ENCODE assay signal across 8 cellular contexts in the genomic region with DNA sequence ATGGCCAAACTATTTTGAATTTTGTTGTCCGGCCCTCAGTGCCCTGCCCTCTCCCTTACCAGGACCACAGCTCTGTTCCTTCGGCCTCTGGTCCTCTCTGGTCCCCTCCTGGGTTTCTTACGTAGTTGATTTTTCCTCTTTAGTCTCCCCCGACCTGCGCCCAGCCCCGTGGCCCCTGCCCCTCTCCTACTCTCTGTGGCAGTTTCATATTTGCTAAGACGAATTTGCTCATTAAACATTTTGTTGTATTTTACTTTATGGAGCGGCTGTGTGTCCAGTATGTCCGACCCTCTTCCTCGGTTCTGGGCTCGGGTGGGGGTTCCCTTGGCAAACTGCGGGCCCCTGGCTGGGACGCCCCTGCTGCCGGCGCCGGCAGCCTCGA. TPM values are rescaled to one million over a fixed set of nuclear protein-coding genes. Genes with fewer than 3 reads are reported as not detected.
DNase-seq lines count a peak whose midpoint lies in the region; ATAC-seq, FAIRE-seq and TF ChIP-seq lines count a peak whose summit lies in the region.

No MANE protein-coding gene starts in this region.

- no peak for FAIRE-seq in keratinocyte (lab: Jason Lieb, UNC)

- H3K9me3 ChIP-seq in keratinocyte (ENCODE audit: control insufficient read depth, low read depth, low read length) (no peaks in the 10 kb centered on the region), testis (no peaks in the 10 kb centered on the region)

- peaks cover 58% of the 10 kb centered on the region for H3K4me1 Mint-ChIP-seq in activated CD4-positive, alpha-beta T cell treated with anti-CD3 and anti-CD28 coated beads for 36 hours
- peaks cover 68% of the 10 kb centered on the region for H3K4me1 Mint-ChIP-seq in activated naive CD8-positive, alpha-beta T cell treated with anti-CD3 and anti-CD28 coated beads, Interleukin-2, amount 50 U/mL, for 24 hours

- TF ChIP-seq CTCF in keratinocyte (optimal IDR thresholded peaks at IDR 0.05 in 1 of 3, IDR thresholded peaks at IDR 0.05 in 1 of 3, conservative IDR thresholded peaks at IDR 0.05 in 1 of 3; ENCODE audit: extremely low read depth in 1 of 3, insufficient read depth in 2 of 3, low read length in 3 of 3), result no peak
- no peak for TF ChIP-seq CTCF in testis (IDR thresholded peaks at IDR 0.05)

- peak overlapping the region; percentile 72 for H3K27ac Mint-ChIP-seq in activated CD4-positive, alpha-beta T cell treated with anti-CD3 and anti-CD28 coated beads for 36 hours
- H3K27ac Mint-ChIP-seq in activated naive CD8-positive, alpha-beta T cell treated with anti-CD3 and anti-CD28 coated beads, Interleukin-2, amount 50 U/mL, for 24 hours, result peak overlapping the region; percentile 67

- H3K36me3 ChIP-seq in keratinocyte (ENCODE audit: control insufficient read depth in 2 of 2, extremely low read depth in 1 of 2, insufficient read depth in 2 of 2, low read length in 2 of 2) (peaks cover 29 to 31% of the 10 kb centered on the region in 2 experiments), testis (ENCODE audit: low read depth, missing control alignments) (no peaks in the 10 kb centered on the region)

- no peaks in the 10 kb centered on the region for H3K27me3 Mint-ChIP-seq in activated CD4-positive, alpha-beta T cell treated with anti-CD3 and anti-CD28 coated beads for 36 hours
- H3K27me3 Mint-ChIP-seq in activated naive CD8-positive, alpha-beta T cell treated with anti-CD3 and anti-CD28 coated beads, Interleukin-2, amount 50 U/mL, for 24 hours, result no peaks in the 10 kb centered on the region

- H3K4me3 ChIP-seq in keratinocyte (ENCODE audit: control insufficient read depth in 2 of 3, extremely low read depth in 1 of 3, insufficient read depth in 2 of 3, low read depth in 1 of 3, low read length in 3 of 3) (peak overlapping the region; percentile 34 to 89 (median 59)), testis (peak overlapping the region; percentile 88 to 98)

- H3K27me3 ChIP-seq in keratinocyte (ENCODE audit: control insufficient read depth, extremely low read depth, insufficient read depth, low read length), result no peaks in the 10 kb centered on the region
- no peaks in the 10 kb centered on the region for H3K27me3 ChIP-seq in testis

- H3K4me1 ChIP-seq in keratinocyte (ENCODE audit: control insufficient read depth, extremely low read depth, insufficient read depth, low read length) (peaks cover 24% of the 10 kb centered on the region), testis (peaks cover 62% of the 10 kb centered on the region)

- H3K27ac ChIP-seq in keratinocyte (ENCODE audit: control insufficient read depth, insufficient read depth, low read length), result no peak overlapping the region
- H3K27ac ChIP-seq in testis, result peak overlapping the region; percentile 80 to 93

- H4K20me1 ChIP-seq in keratinocyte (ENCODE audit: control insufficient read depth, extremely low read depth, insufficient read depth, low read length), result peaks cover 23% of the 10 kb centered on the region

- TF ChIP-seq POLR2A in testis (IDR thresholded peaks at IDR 0.05), result no peak

- POLR2A ChIA-PET in activated CD4-positive, alpha-beta T cell treated with anti-CD3 and anti-CD28 coated beads for 36 hours (lab: Charles Lee), result no interaction called here

- ATAC-seq in activated CD4-positive, alpha-beta T cell treated with anti-CD3 and anti-CD28 coated beads for 36 hours, result no peak
- no peak for ATAC-seq in activated naive CD8-positive, alpha-beta T cell treated with anti-CD3 and anti-CD28 coated beads, Interleukin-2, amount 50 U/mL, for 24 hours

- DNase-seq in activated CD4-positive, alpha-beta T cell treated with anti-CD3 and anti-CD28 coated beads for 36 hours, result no peak
- no peak for DNase-seq in activated CD4-positive, alpha-beta T cell treated with anti-CD3 and anti-CD28 coated beads, Interleukin-2, amount 50 U/mL, for 48 hours
- DNase-seq in activated naive CD8-positive, alpha-beta T cell treated with anti-CD3 and anti-CD28 coated beads, Interleukin-2, amount 50 U/mL, for 24 hours, result no peak
- DNase-seq in keratinocyte (ENCODE audit: low read depth, low spot score) (no peak), testis (no peak), NCI-H774 (lab: John Stamatoyannopoulos, UW) (no peak), COLO829 (ENCODE audit: low spot score) (no peak)
- no peak for DNase-seq in activated CD8-positive, alpha-beta memory T cell treated with anti-CD3 and anti-CD28 coated beads for 24 hours

- 18 to 19% methylated on average over 12 to 17 of the region's 17 CpGs for WGBS in testis, 2 donors

- H3K36me3 Mint-ChIP-seq in activated CD4-positive, alpha-beta T cell treated with anti-CD3 and anti-CD28 coated beads for 36 hours (ENCODE audit: low read depth), result peaks cover 60% of the 10 kb centered on the region
- H3K36me3 Mint-ChIP-seq in activated naive CD8-positive, alpha-beta T cell treated with anti-CD3 and anti-CD28 coated beads, Interleukin-2, amount 50 U/mL, for 24 hours (ENCODE audit: low read depth), result peaks cover 48% of the 10 kb centered on the region

- H3K9ac ChIP-seq in keratinocyte (ENCODE audit: control insufficient read depth, extremely low read depth, insufficient read depth, low read length), result peak overlapping the region; percentile 94

- H3K4me3 Mint-ChIP-seq in activated CD4-positive, alpha-beta T cell treated with anti-CD3 and anti-CD28 coated beads for 36 hours, result peak overlapping the region; percentile 95
- peak overlapping the region; percentile 68 for H3K4me3 Mint-ChIP-seq in activated naive CD8-positive, alpha-beta T cell treated with anti-CD3 and anti-CD28 coated beads, Interleukin-2, amount 50 U/mL, for 24 hours

- dilution Hi-C loops in keratinocyte (cut with MboI; ENCODE audit: extremely low pct_ligation_motif_present, low sequenced_read_pairs), result no loop called here

- H3K9me3 Mint-ChIP-seq in activated CD4-positive, alpha-beta T cell treated with anti-CD3 and anti-CD28 coated beads for 36 hours (ENCODE audit: low read depth), result no peaks in the 10 kb centered on the region
- no peaks in the 10 kb centered on the region for H3K9me3 Mint-ChIP-seq in activated naive CD8-positive, alpha-beta T cell treated with anti-CD3 and anti-CD28 coated beads, Interleukin-2, amount 50 U/mL, for 24 hours

- no peak overlapping the region for H2AFZ ChIP-seq in keratinocyte (ENCODE audit: control insufficient read depth, low read length)

- peaks cover 85% of the 10 kb centered on the region for H3K79me2 ChIP-seq in keratinocyte (ENCODE audit: control insufficient read depth, insufficient read depth, low read length)

- H3K9me1 ChIP-seq in keratinocyte (ENCODE audit: control insufficient read depth, extremely low read depth, insufficient read depth, low read length), result no peaks in the 10 kb centered on the region

- CTCF ChIA-PET in activated CD4-positive, alpha-beta T cell treated with anti-CD3 and anti-CD28 coated beads for 36 hours (lab: Charles Lee), result no interaction called here

- peak overlapping the region; percentile 67 for H3K4me2 ChIP-seq in keratinocyte (ENCODE audit: control insufficient read depth, extremely low read depth, insufficient read depth, low read depth, low read length)

- intact Hi-C loops in activated CD4-positive, alpha-beta T cell treated with anti-CD3 and anti-CD28 coated beads for 36 hours (cut with DNase I, micrococcal nuclease), result loop anchor here in 1 of 2 experiments (2.0 kb wide), 1 partner anchor 640 kb away; the partner anchor contains the start of gene ZSCAN5A
- intact Hi-C loops in testis (cut with DNase I; ENCODE audit: low total_unique reads), result no loop called here

RNA-seq across cellular contexts. Expression of gene EPN1, which starts 0.6 kb away (rescaled TPM):
- total RNA-seq in activated CD4-positive, alpha-beta T cell treated with anti-CD3 and anti-CD28 coated beads for 36 hours, result 10 to 100 TPM; 32.5 to 37.1 TPM
- 23.0 to 62.1 TPM (median 23.3 TPM) in 3 replicates for polyA plus RNA-seq in keratinocyte
- 42.7 TPM for polyA plus RNA-seq in keratinocyte (2011; ENCODE audit: low read depth)
- 23.0 and 87.0 TPM in 2 replicates for polyA plus RNA-seq in keratinocyte (2011; cell fraction: cytosol; rRNA removed)
- 22.0 and 30.0 TPM in 2 replicates for polyA plus RNA-seq in keratinocyte (2011; cell fraction: nucleus; rRNA removed)
- 62.0 and 115 TPM in 2 replicates for polyA plus RNA-seq in keratinocyte (2012; ENCODE audit: low replicate concordance)
- polyA minus RNA-seq in keratinocyte, result 39.3 to 69.5 TPM (median 39.6 TPM) in 3 replicates
- 199 TPM for polyA minus RNA-seq in keratinocyte (2011; cell fraction: cytosol; rRNA and poly(A)+ RNA removed)
- 21.7 and 24.2 TPM in 2 replicates for polyA minus RNA-seq in keratinocyte (2011; cell fraction: nucleus; rRNA and poly(A)+ RNA removed)
- total RNA-seq in testis, result 100 to 1,000 TPM; 176 to 303 TPM
- 134 TPM for polyA plus RNA-seq in testis (ENCODE audit: insufficient read depth, low read depth, low replicate concordance)

RNA-seq across cellular contexts. Expression of gene U2AF2, which starts 19.6 kb away (rescaled TPM):
- total RNA-seq in activated CD4-positive, alpha-beta T cell treated with anti-CD3 and anti-CD28 coated beads for 36 hours, result 100 to 1,000 TPM; 252 to 292 TPM
- polyA plus RNA-seq in keratinocyte, result 109 to 157 TPM (median 109 TPM) in 3 replicates
- polyA plus RNA-seq in keratinocyte (2011; ENCODE audit: low read depth), result 104 TPM
- polyA plus RNA-seq in keratinocyte (2011; cell fraction: cytosol; rRNA removed), result 71.4 and 181 TPM in 2 replicates
- polyA plus RNA-seq in keratinocyte (2011; cell fraction: nucleus; rRNA removed), result 194 and 249 TPM in 2 replicates
- 74.1 and 161 TPM in 2 replicates for polyA plus RNA-seq in keratinocyte (2012; ENCODE audit: low replicate concordance)
- polyA minus RNA-seq in keratinocyte, result 80.8 to 152 TPM (median 96.3 TPM) in 3 replicates
- polyA minus RNA-seq in keratinocyte (2011; cell fraction: cytosol; rRNA and poly(A)+ RNA removed), result 148 TPM
- 94.0 and 97.5 TPM in 2 replicates for polyA minus RNA-seq in keratinocyte (2011; cell fraction: nucleus; rRNA and poly(A)+ RNA removed)
- 100 to 1,000 TPM; 264 to 281 TPM for total RNA-seq in testis
- polyA plus RNA-seq in testis (ENCODE audit: insufficient read depth, low read depth, low replicate concordance), result 163 TPM

RNA-seq across cellular contexts. Expression of gene CCDC106, which starts 26.4 kb away (rescaled TPM):
- 1 to 10 TPM; 6.2 to 6.3 TPM for total RNA-seq in activated CD4-positive, alpha-beta T cell treated with anti-CD3 and anti-CD28 coated beads for 36 hours
- polyA plus RNA-seq in keratinocyte (2.3 to 3.5 TPM (median 3.1 TPM) in 3 replicates), testis (ENCODE audit: insufficient read depth, low read depth, low replicate concordance) (34.5 TPM)
- polyA plus RNA-seq in keratinocyte (2011; ENCODE audit: low read depth), result 1.8 TPM
- 1.6 and 4.0 TPM in 2 replicates for polyA plus RNA-seq in keratinocyte (2011; cell fraction: cytosol; rRNA removed)
- 2.4 and 4.4 TPM in 2 replicates for polyA plus RNA-seq in keratinocyte (2011; cell fraction: nucleus; rRNA removed)
- polyA plus RNA-seq in keratinocyte (2012; ENCODE audit: low replicate concordance), result 2.8 and 4.6 TPM in 2 replicates
- 0.96 to 3.7 TPM (median 1.1 TPM) in 3 replicates for polyA minus RNA-seq in keratinocyte
- 1.5 TPM for polyA minus RNA-seq in keratinocyte (2011; cell fraction: cytosol; rRNA and poly(A)+ RNA removed)
- polyA minus RNA-seq in keratinocyte (2011; cell fraction: nucleus; rRNA and poly(A)+ RNA removed), result 0.62 and 0.84 TPM in 2 replicates
- 10 to 100 TPM; 57.0 to 84.9 TPM for total RNA-seq in testis

RNA-seq across cellular contexts. Expression of gene ZNF581, which starts 31.0 kb away (rescaled TPM):
- total RNA-seq in activated CD4-positive, alpha-beta T cell treated with anti-CD3 and anti-CD28 coated beads for 36 hours, result 10 to 100 TPM; 18.9 to 26.9 TPM
- polyA plus RNA-seq in keratinocyte, result 14.8 to 18.7 TPM (median 17.1 TPM) in 3 replicates
- polyA plus RNA-seq in keratinocyte (2011; ENCODE audit: low read depth), result 5.0 TPM
- polyA plus RNA-seq in keratinocyte (2011; cell fraction: cytosol; rRNA removed), result 15.0 and 26.2 TPM in 2 replicates
- polyA plus RNA-seq in keratinocyte (2011; cell fraction: nucleus; rRNA removed), result 12.8 and 15.9 TPM in 2 replicates
- 23.6 and 36.3 TPM in 2 replicates for polyA plus RNA-seq in keratinocyte (2012; ENCODE audit: low replicate concordance)
- 13.6 to 28.6 TPM (median 26.6 TPM) in 3 replicates for polyA minus RNA-seq in keratinocyte
- 21.7 TPM for polyA minus RNA-seq in keratinocyte (2011; cell fraction: cytosol; rRNA and poly(A)+ RNA removed)
- polyA minus RNA-seq in keratinocyte (2011; cell fraction: nucleus; rRNA and poly(A)+ RNA removed), result 6.0 and 7.7 TPM in 2 replicates
- 10 to 100 TPM; 17.3 to 31.2 TPM for total RNA-seq in testis
- 18.4 TPM for polyA plus RNA-seq in testis (ENCODE audit: insufficient read depth, low read depth, low replicate concordance)

RNA-seq across cellular contexts. Expression of gene ZNF580, which starts 33.6 kb away (rescaled TPM):
- total RNA-seq in activated CD4-positive, alpha-beta T cell treated with anti-CD3 and anti-CD28 coated beads for 36 hours, result 10 to 100 TPM; 24.2 to 35.6 TPM
- polyA plus RNA-seq in keratinocyte (3.0 to 8.3 TPM (median 3.7 TPM) in 3 replicates), testis (ENCODE audit: insufficient read depth, low read depth, low replicate concordance) (21.7 TPM)
- polyA plus RNA-seq in keratinocyte (2011; ENCODE audit: low read depth), result 3.4 TPM
- polyA plus RNA-seq in keratinocyte (2011; cell fraction: cytosol; rRNA removed), result 9.4 and 16.5 TPM in 2 replicates
- 15.2 and 24.1 TPM in 2 replicates for polyA plus RNA-seq in keratinocyte (2011; cell fraction: nucleus; rRNA removed)
- 20.5 and 21.3 TPM in 2 replicates for polyA plus RNA-seq in keratinocyte (2012; ENCODE audit: low replicate concordance)
- polyA minus RNA-seq in keratinocyte, result 3.1 to 16.1 TPM (median 4.9 TPM) in 3 replicates
- polyA minus RNA-seq in keratinocyte (2011; cell fraction: cytosol; rRNA and poly(A)+ RNA removed), result 15.3 TPM
- polyA minus RNA-seq in keratinocyte (2011; cell fraction: nucleus; rRNA and poly(A)+ RNA removed), result 3.5 and 4.3 TPM in 2 replicates
- 10 to 100 TPM; 37.6 to 38.0 TPM for total RNA-seq in testis

Comparison
In these comparisons a context has a peak if more than half of its experiments do, and no peak if none do; other contexts are left out.
1. RNA of gene EPN1, which starts 0.6 kb away (total RNA-seq): 176 to 303 TPM in testis; 32.5 to 37.1 TPM in activated CD4-positive, alpha-beta T cell treated with anti-CD3 and anti-CD28 coated beads for 36 hours; every median in the first group is over 4 times any median in the second.
2. RNA of gene CCDC106, which starts 26.4 kb away (total RNA-seq): 57.0 to 84.9 TPM in testis; 6.2 to 6.3 TPM in activated CD4-positive, alpha-beta T cell treated with anti-CD3 and anti-CD28 coated beads for 36 hours; every median in the first group is over 4 times any median in the second.